Comparison of ENCODE assay signal across 1 cellular context in genomic region chr11:44893250-44894216, GRCh38.
A peak's percentile ranks its signal among the peaks of the same experiment; 100 is the strongest.
TF ChIP-seq lines count a peak whose summit lies in the region.

No MANE protein-coding gene starts in this region.

TF ChIP-seq in SK-N-SH, 30 proteins besides CTCF, POLR2A, EP300 and RAD21 (continued from another document):
- TF ChIP-seq ZBTB33 (IDR thresholded peaks at IDR 0.05; ENCODE audit: borderline replicate concordance, low read depth) (no peak), REST (IDR thresholded peaks at IDR 0.05; ENCODE audit: low read depth, low read length) (no peak), EZH2phosphoT487 (IDR thresholded peaks at IDR 0.05; ENCODE audit: borderline replicate concordance, low read depth) (no peak), PBX3 (IDR thresholded peaks at IDR 0.05) (no peak), TCF12 (IDR thresholded peaks at IDR 0.05) (no peak), FOXJ3 (CRISPR knock-in tag; IDR thresholded peaks at IDR 0.05) (0 out of 2 replicates have a peak, but pooled peaks have one; percentile 55), SIN3A (IDR thresholded peaks at IDR 0.05; ENCODE audit: borderline replicate concordance, low read depth, low read length) (no peak), SMC3 (IDR thresholded peaks at IDR 0.05; ENCODE audit: low read depth, low read length) (peak; percentile 20; the same call in 1 of the 2 replicates), TAF1 (IDR thresholded peaks at IDR 0.05; ENCODE audit: borderline replicate concordance, low read depth, low read length) (no peak), ELF1 (IDR thresholded peaks at IDR 0.05) (no peak)
